2 cellular contexts compared by ENCODE assay signal in genomic region chr18:72544092-72544886, GRCh38.
TF ChIP-seq lines count a peak whose summit lies in the region.

CBLN2 (minus strand) TSS chr18:72544342; CDS start chr18:72542160, 2,182 bp downstream.

TF ChIP-seq in SK-N-SH, 30 proteins besides CTCF, POLR2A, EP300 and RAD21:
- TF ChIP-seq IRF3 (IDR thresholded peaks at IDR 0.05; ENCODE audit: low read depth, low read length) (no peak), GABPA (IDR thresholded peaks at IDR 0.05; ENCODE audit: low read depth) (no peak), ZBTB33 (IDR thresholded peaks at IDR 0.05; ENCODE audit: borderline replicate concordance, low read depth) (no peak), REST (IDR thresholded peaks at IDR 0.05; ENCODE audit: low read depth, low read length) (no peak), POLR2AphosphoS5 (IDR thresholded peaks at IDR 0.05; ENCODE audit: low read depth, low read length) (no peak), SMC3 (IDR thresholded peaks at IDR 0.05; ENCODE audit: low read depth, low read length) (peak; percentile 88), RXRA (IDR thresholded peaks at IDR 0.05; ENCODE audit: borderline replicate concordance, low read depth) (no peak), YY1 (IDR thresholded peaks at IDR 0.05; ENCODE audit: low read depth) (no peak), FOSL2 (IDR thresholded peaks at IDR 0.05; ENCODE audit: borderline replicate concordance, low read depth) (no peak), CHD2 (IDR thresholded peaks at IDR 0.05; ENCODE audit: low read length, partially characterized antibody) (peak; percentile 14), TAF1 (IDR thresholded peaks at IDR 0.05; ENCODE audit: borderline replicate concordance, low read depth, low read length) (no peak), NRF1 (IDR thresholded peaks at IDR 0.05; ENCODE audit: low read depth, low read length) (0 out of 2 replicates have a peak, but pooled peaks have one; percentile 16), MXI1 (IDR thresholded peaks at IDR 0.05; ENCODE audit: low read depth, low read length) (no peak; the same call in 1 of the 2 replicates), FOXJ3 (CRISPR knock-in tag; IDR thresholded peaks at IDR 0.05) (no peak), MEF2A (IDR thresholded peaks at IDR 0.05; ENCODE audit: borderline replicate concordance, low read depth) (no peak), ELF1 (IDR thresholded peaks at IDR 0.05) (no peak), GATA2 (CRISPR knock-in tag; IDR thresholded peaks at IDR 0.05) (0 out of 2 replicates have a peak, but pooled peaks have one; percentile 5), RFX5 (IDR thresholded peaks at IDR 0.05; ENCODE audit: low read length) (no peak), MAX (IDR thresholded peaks at IDR 0.05; ENCODE audit: low read depth) (no peak), JUND (IDR thresholded peaks at IDR 0.05) (no peak), TCF12 (IDR thresholded peaks at IDR 0.05) (no peak), PBX3 (IDR thresholded peaks at IDR 0.05) (no peak), USF2 (IDR thresholded peaks at IDR 0.05; ENCODE audit: borderline replicate concordance, low read depth, low read length) (no peak)

TF ChIP-seq in H1, 55 proteins besides CTCF, POLR2A, EP300 and RAD21:
- no peak for TF ChIP-seq CEBPB (IDR thresholded peaks at IDR 0.05; ENCODE audit: low read depth, low read length)
- TF ChIP-seq SUZ12 (IDR thresholded peaks at IDR 0.05; ENCODE audit: low read length), result no peak
- no peak for TF ChIP-seq SIN3A (conservative IDR thresholded peaks at IDR 0.05 in 1 of 2, IDR thresholded peaks at IDR 0.05 in 1 of 2; ENCODE audit: low read depth in 1 of 2, low read length in 2 of 2)
- no peak for TF ChIP-seq HDAC2 (IDR thresholded peaks at IDR 0.05; ENCODE audit: borderline replicate concordance in 1 of 2, low read depth in 2 of 2, low read length in 2 of 2)
- TF ChIP-seq SP2 (IDR thresholded peaks at IDR 0.05; ENCODE audit: low read length), result no peak
- no peak for TF ChIP-seq RBBP5 (IDR thresholded peaks at IDR 0.05; ENCODE audit: borderline replicate concordance, low read depth, low read length)
- TF ChIP-seq TAF7 (optimal IDR thresholded peaks at IDR 0.05; ENCODE audit: borderline replicate concordance, low read depth, low read length), result no peak
TF ChIP-seq in H1: peak in this region for 0.
